Comparison of ENCODE assay signal across 8 cellular contexts in genomic region chr13:41075034-41075433, GRCh38. TPM values are rescaled to one million over a fixed set of nuclear protein-coding genes. Genes with fewer than 3 reads are reported as not detected.
DNase-seq lines count a peak whose midpoint lies in the region; ATAC-seq and TF ChIP-seq lines count a peak whose summit lies in the region.

No MANE protein-coding gene starts in this region.

- peak; percentile 59 for TF ChIP-seq CTCF in A673 (conservative IDR thresholded peaks at IDR 0.05; ENCODE audit: low read depth, low read length)
- peak; percentile 43 for TF ChIP-seq CTCF in GM10248 (IDR thresholded peaks at IDR 0.05; ENCODE audit: control extremely low read depth, extremely low read depth, low read depth, missing control alignments)
- TF ChIP-seq CTCF in epithelial cell of esophagus (IDR thresholded peaks at IDR 0.05; ENCODE audit: insufficient read depth, low read depth, low read length, missing control alignments), result peak; percentile 50
- peak; percentile 58 for TF ChIP-seq CTCF in osteoblast (IDR thresholded peaks at IDR 0.05; ENCODE audit: extremely low read depth, low read depth, low read length)

- CTCF ChIA-PET in A673 (lab: Charles Lee), result no interaction called here
- CTCF ChIA-PET in GM10248 (lab: Yijun Ruan, JAX), result interaction anchor here (1.0 to 2.6 kb wide), 14 partner anchors 9 to 287 kb away, joined by 3 to 16 read pairs (median 4); partner anchors contain the start of gene WBP4

- BruUV-seq in A673 (replicated peaks; lab: Mats Ljungman, UMichigan), result no TSS peak

- ATAC-seq in GM18505 (IDR thresholded peaks at IDR 0.05; ENCODE audit: unreplicated experiment), result no peak
- no peak for ATAC-seq in stimulated activated effector memory CD8-positive, alpha-beta T cell treated with anti-CD3 and anti-CD28 coated beads, Interleukin-12 subunit alpha, Interleukin-12 subunit beta, amount 100 ng/mL, for 72 hours

- TF ChIP-seq POLR2A in GM18505 (IDR thresholded peaks at IDR 0.05; ENCODE audit: borderline replicate concordance, extremely low read depth, insufficient read depth, insufficient read length), result no peak

- POLR2A ChIA-PET in A673 (lab: Charles Lee; ENCODE audit: low non-redundant PET) (no interaction called here), GM10248 (lab: Yijun Ruan, JAX) (no interaction called here)

- H3K27ac Mint-ChIP-seq in stimulated activated effector memory CD8-positive, alpha-beta T cell treated with anti-CD3 and anti-CD28 coated beads, Interleukin-12 subunit alpha, Interleukin-12 subunit beta, amount 100 ng/mL, for 72 hours, result no peak overlapping the region

- no peak overlapping the region for H3K4me3 ChIP-seq in A673 (ENCODE audit: low read depth, low read length, poor library complexity, severe bottlenecking)
- no peak overlapping the region for H3K4me3 ChIP-seq in epithelial cell of esophagus (ENCODE audit: low read length)
- H3K4me3 ChIP-seq in osteoblast (ENCODE audit: insufficient read depth, low read length), result no peak overlapping the region

- no peaks in the 10 kb centered on the region for H3K9me3 ChIP-seq in A673 (ENCODE audit: low read depth, low read length, poor library complexity, severe bottlenecking)
- no peaks in the 10 kb centered on the region for H3K9me3 ChIP-seq in osteoblast (ENCODE audit: low read depth, low read length)

- peaks cover 97% of the 10 kb centered on the region for H3K36me3 Mint-ChIP-seq in stimulated activated effector memory CD8-positive, alpha-beta T cell treated with anti-CD3 and anti-CD28 coated beads, Interleukin-12 subunit alpha, Interleukin-12 subunit beta, amount 100 ng/mL, for 72 hours

- in situ Hi-C loops in SK-MEL-5 (cut with HindIII; ENCODE audit: low pct_unique_long_range_greater_than_20kb, low sequenced_read_pairs), result no loop called here

- H3K79me2 ChIP-seq in osteoblast (ENCODE audit: insufficient read depth, low read length), result no peaks in the 10 kb centered on the region

- H3K27ac ChIP-seq in A673 (ENCODE audit: low read depth, low read length, poor library complexity, severe bottlenecking) (no peak overlapping the region), osteoblast (ENCODE audit: low read depth, low read length) (no peak overlapping the region)

- DNase-seq in A673 (ENCODE audit: low spot score), result peak; percentile 40
- peak; percentile 35 for DNase-seq in GM10248 (ENCODE audit: extremely low spot score)
- peak; percentile 59 for DNase-seq in SK-MEL-5 (ENCODE audit: low read depth, low spot score)
- DNase-seq in epithelial cell of esophagus (ENCODE audit: low read depth), result peak; percentile 48
- DNase-seq in osteoblast (ENCODE audit: insufficient read length, low spot score, missing footprints), result peak; percentile 31
- no peak for DNase-seq in stimulated activated effector memory CD8-positive, alpha-beta T cell treated with anti-CD3 and anti-CD28 coated beads, Interleukin-12 subunit alpha, Interleukin-12 subunit beta, amount 100 ng/mL, for 72 hours (ENCODE audit: low spot score in 2 of 2)
- DNase-seq in NCI-H526 treated with DMSO at 0.1 percent for 48 hours (lab: John Stamatoyannopoulos, UW), result no peak

- H3K36me3 ChIP-seq in A673 (ENCODE audit: insufficient read depth, low read length, poor library complexity, severe bottlenecking), result peaks cover 46% of the 10 kb centered on the region
- peaks cover 76% of the 10 kb centered on the region for H3K36me3 ChIP-seq in osteoblast (ENCODE audit: insufficient read depth, low read length)

- H3K4me1 Mint-ChIP-seq in stimulated activated effector memory CD8-positive, alpha-beta T cell treated with anti-CD3 and anti-CD28 coated beads, Interleukin-12 subunit alpha, Interleukin-12 subunit beta, amount 100 ng/mL, for 72 hours, result no peaks in the 10 kb centered on the region

- no peaks in the 10 kb centered on the region for H4K20me1 ChIP-seq in osteoblast (ENCODE audit: insufficient read depth, low read length)

- no peak overlapping the region for H3K4me3 Mint-ChIP-seq in stimulated activated effector memory CD8-positive, alpha-beta T cell treated with anti-CD3 and anti-CD28 coated beads, Interleukin-12 subunit alpha, Interleukin-12 subunit beta, amount 100 ng/mL, for 72 hours

- intact Hi-C loops in A673 (cut with micrococcal nuclease; ENCODE audit: unreplicated experiment), result loop anchor here (2.0 kb wide), 1 partner anchor 150 kb away; no protein-coding TSS in a partner anchor

- no peaks in the 10 kb centered on the region for H3K27me3 ChIP-seq in A673 (replicated peaks; ENCODE audit: insufficient read depth, low read depth, low read length, poor library complexity)
- no peaks in the 10 kb centered on the region for H3K27me3 ChIP-seq in osteoblast (ENCODE audit: insufficient read depth, low read length)

- no peak overlapping the region for H2AFZ ChIP-seq in osteoblast (ENCODE audit: low read length)

- no peaks in the 10 kb centered on the region for H3K9me3 Mint-ChIP-seq in stimulated activated effector memory CD8-positive, alpha-beta T cell treated with anti-CD3 and anti-CD28 coated beads, Interleukin-12 subunit alpha, Interleukin-12 subunit beta, amount 100 ng/mL, for 72 hours

- H3K4me1 ChIP-seq in A673 (ENCODE audit: insufficient read depth, low read length, poor library complexity, severe bottlenecking) (no peaks in the 10 kb centered on the region), osteoblast (ENCODE audit: insufficient read depth, low read length) (no peaks in the 10 kb centered on the region)

- H3K4me2 ChIP-seq in osteoblast (ENCODE audit: insufficient read depth, low read length), result no peak overlapping the region

RNA-seq across cellular contexts. Expression of gene WBP4, which starts 13.7 kb away (rescaled TPM):
- total RNA-seq in A673 (2021), result 11.9 and 12.5 TPM in 2 replicates
- 11.4 and 13.7 TPM in 2 replicates for total RNA-seq in SK-MEL-5 (2014; rRNA removed; shearing (Covaris generic))
- 9.8 and 10.4 TPM in 2 replicates for polyA plus RNA-seq in SK-MEL-5 (2015; cell fraction: cytosol; rRNA removed)
- polyA plus RNA-seq in SK-MEL-5 (2015; cell fraction: nucleus; rRNA removed), result 13.5 and 15.5 TPM in 2 replicates
- 6.8 and 8.7 TPM in 2 replicates for total RNA-seq in osteoblast

RNA-seq across cellular contexts. Expression of gene ELF1, which starts 55.9 kb away (rescaled TPM):
- total RNA-seq in A673 (2021), result 29.1 and 31.5 TPM in 2 replicates
- 51.0 and 56.7 TPM in 2 replicates for total RNA-seq in SK-MEL-5 (2014; rRNA removed; shearing (Covaris generic))
- polyA plus RNA-seq in SK-MEL-5 (2015; cell fraction: cytosol; rRNA removed), result 42.5 and 49.7 TPM in 2 replicates
- polyA plus RNA-seq in SK-MEL-5 (2015; cell fraction: nucleus; rRNA removed), result 21.9 and 33.2 TPM in 2 replicates
- total RNA-seq in osteoblast, result 60.7 and 63.0 TPM in 2 replicates

RNA-seq across cellular contexts. Expression of gene KBTBD6, which starts 57.6 kb away (rescaled TPM):
- total RNA-seq in A673 (2021), result 14.5 and 15.7 TPM in 2 replicates
- 12.7 and 14.3 TPM in 2 replicates for total RNA-seq in SK-MEL-5 (2014; rRNA removed; shearing (Covaris generic))
- 9.5 and 11.6 TPM in 2 replicates for polyA plus RNA-seq in SK-MEL-5 (2015; cell fraction: cytosol; rRNA removed)
- polyA plus RNA-seq in SK-MEL-5 (2015; cell fraction: nucleus; rRNA removed), result 6.5 and 9.9 TPM in 2 replicates
- 9.0 and 9.1 TPM in 2 replicates for total RNA-seq in osteoblast

Comparison
In these comparisons a context has a peak if more than half of its experiments do, and no peak if none do; other contexts are left out.
1. DNase-seq: peak in A673 (single experiment), GM10248 (single experiment), SK-MEL-5 (single experiment), epithelial cell of esophagus (single experiment) and osteoblast (single experiment); none in stimulated activated effector memory CD8-positive, alpha-beta T cell treated with anti-CD3 and anti-CD28 coated beads, Interleukin-12 subunit alpha, Interleukin-12 subunit beta, amount 100 ng/mL, for 72 hours (0 of 2) and NCI-H526 treated with DMSO at 0.1 percent for 48 hours (single experiment).
2. Peak in every context shown above with its lines, with median percentiles within 50 percentile points of each other: CTCF ChIP-seq.